ENCODE assay signal across 26 cellular contexts in the genomic region with DNA sequence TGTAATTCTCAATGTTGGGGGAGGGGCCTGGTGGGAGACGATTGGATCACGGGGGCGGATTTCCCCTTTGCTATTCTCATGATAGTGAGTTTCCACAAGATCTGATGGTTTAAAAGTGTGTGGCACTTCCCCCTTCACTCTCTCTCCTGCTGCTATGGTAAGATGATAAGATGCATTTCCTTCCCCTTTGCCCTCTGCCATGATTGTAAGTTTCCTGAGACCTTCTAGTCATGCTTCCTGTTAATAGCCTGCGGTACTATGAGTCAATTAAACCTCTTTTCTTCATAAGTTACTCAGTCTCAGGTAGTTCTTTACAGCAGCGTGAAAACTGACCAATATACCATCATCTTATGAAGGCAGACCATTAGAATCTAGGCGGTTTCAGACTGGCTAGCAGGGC.
A peak's percentile ranks its signal among the peaks of the same experiment; 100 is the strongest.
DNase-seq lines count a peak whose midpoint lies in the region; ATAC-seq and TF ChIP-seq lines count a peak whose summit lies in the region.
"Had no signal": no experiment of that assay in that cellular context is flagged by ENCODE, and none has a peak within 500 bp of the region (broad histone marks: within the 10 kb centered on the region; RNA-seq: fewer than 3 reads in every experiment).

No MANE protein-coding gene starts in this region.

- H3K27me3 ChIP-seq in left ventricle myocardium inferior (ENCODE audit: low read depth): no peaks in the 10 kb centered on the region
- H3K27me3 ChIP-seq in spleen (replicated peaks in 1 of 7): no peaks in the 10 kb centered on the region
- H3K27me3 ChIP-seq: heart right ventricle, thyroid gland had no signal

- no peak for DNase-seq in left ventricle myocardium inferior
- DNase-seq in left cardiac atrium: no peak
- peak; percentile 88 for DNase-seq in SKM-1 treated with dmso at 0.1 percent for 144 hours (lab: John Stamatoyannopoulos, UW; ENCODE audit: unreplicated experiment)
- peak; percentile 57 for DNase-seq in epithelial cell of esophagus (ENCODE audit: low read depth)
- DNase-seq in spleen: no peak
- DNase-seq in coronary artery (ENCODE audit: low spot score): no peak
- no peak for DNase-seq in SK-N-DZ (ENCODE audit: low spot score)
- no peak for DNase-seq in NCI-H1105 (lab: John Stamatoyannopoulos, UW)
- DNase-seq: ACHN; activated CD4-positive, alpha-beta T cell treated with anti-CD3 and anti-CD28 coated beads, Interleukin-2, amount 50 U/mL, for 1 hour; activated CD8-positive, alpha-beta memory T cell treated with anti-CD3 and anti-CD28 coated beads, Interleukin-2, amount 50 U/mL, for 48 hours; activated gamma-delta T cell; CD4-positive, alpha-beta memory T cell; effector memory CD8-positive, alpha-beta T cell; heart right ventricle; kidney; midbrain; NCI-H1417 treated with DMSO at 0.1 percent for 48 hours; NCI-H2171 treated with DMSO at 0.1 percent for 48 hours; NCI-H748 treated with DMSO at 0.1 percent for 48 hours; stimulated activated naive CD4-positive, alpha-beta T cell; thyroid gland had no signal

- H3K9me3 ChIP-seq in left ventricle myocardium inferior (replicated peaks) (no peaks in the 10 kb centered on the region), spleen (no peaks in the 10 kb centered on the region)
- H3K9me3 ChIP-seq: HAP-1, heart right ventricle, thyroid gland had no signal

- intact Hi-C loops in left ventricle myocardium inferior (cut with micrococcal nuclease): no loop called here
- intact Hi-C loops in left cardiac atrium (cut with DNase I): no loop called here
- intact Hi-C loops in spleen (cut with DNase I; ENCODE audit: low total_unique reads): no loop called here

- 32 to 42% (median 39%) methylated on average over 6 of the region's 6 CpGs for WGBS in spleen, 5 donors

- no peak for ATAC-seq in left cardiac atrium
- ATAC-seq: effector memory CD8-positive, alpha-beta T cell; Panc1; SK-N-SH treated with all-trans-retinoic acid at 6 μM for 48 hours had no signal

- H3K36me3 ChIP-seq in left ventricle myocardium inferior (no peaks in the 10 kb centered on the region), spleen (no peaks in the 10 kb centered on the region)
- H3K36me3 ChIP-seq: HAP-1, thyroid gland had no signal

- TF ChIP-seq POLR2A in spleen (IDR thresholded peaks at IDR 0.05): no peak

- no peak overlapping the region for H3K4me3 ChIP-seq in left ventricle myocardium inferior
- no peak overlapping the region for H3K4me3 ChIP-seq in epithelial cell of esophagus (ENCODE audit: low read length)
- no peak overlapping the region for H3K4me3 ChIP-seq in spleen
- no peak overlapping the region for H3K4me3 ChIP-seq in coronary artery
- H3K4me3 ChIP-seq: HAP-1, heart right ventricle, thyroid gland had no signal

- H3K4me1 ChIP-seq in left ventricle myocardium inferior (peaks cover 33% of the 10 kb centered on the region), spleen (peaks cover 0 to 18% (median 6%) of the 10 kb centered on the region in 6 donors)
- H3K4me1 ChIP-seq: HAP-1 had no signal

- no peak for TF ChIP-seq CTCF in left ventricle myocardium inferior (IDR thresholded peaks at IDR 0.05; ENCODE audit: borderline replicate concordance)
- TF ChIP-seq CTCF in epithelial cell of esophagus (IDR thresholded peaks at IDR 0.05; ENCODE audit: insufficient read depth, low read depth, low read length, missing control alignments): no peak
- no peak for TF ChIP-seq CTCF in spleen (IDR thresholded peaks at IDR 0.05 in 8 of 11, conservative IDR thresholded peaks at IDR 0.05 in 3 of 11)
- TF ChIP-seq CTCF in coronary artery (IDR thresholded peaks at IDR 0.05): no peak

- peak overlapping the region; percentile 9 for H3K27ac ChIP-seq in left ventricle myocardium inferior (replicated peaks)
- H3K27ac ChIP-seq in spleen: peak overlapping the region in 6 of 8 donors; percentile 36 to 69 (median 56)
- no peak overlapping the region for H3K27ac ChIP-seq in coronary artery
- H3K27ac ChIP-seq: HL-60 had no signal

Comparison
In these comparisons a context has a peak if more than half of its experiments do, and no peak if none do; other contexts are left out.
1. DNase-seq: peak in SKM-1 treated with dmso at 0.1 percent for 144 hours (single experiment) and epithelial cell of esophagus (single experiment); none in left ventricle myocardium inferior (single experiment), left cardiac atrium (single experiment), spleen (single experiment), coronary artery (single experiment), SK-N-DZ (single experiment) and NCI-H1105 (single experiment).
2. H3K27ac ChIP-seq: peak in left ventricle myocardium inferior (single experiment) and spleen (6 of 8); none in coronary artery (0 of 2).